Comparison of ENCODE assay signal across 11 cellular contexts in the genomic region with DNA sequence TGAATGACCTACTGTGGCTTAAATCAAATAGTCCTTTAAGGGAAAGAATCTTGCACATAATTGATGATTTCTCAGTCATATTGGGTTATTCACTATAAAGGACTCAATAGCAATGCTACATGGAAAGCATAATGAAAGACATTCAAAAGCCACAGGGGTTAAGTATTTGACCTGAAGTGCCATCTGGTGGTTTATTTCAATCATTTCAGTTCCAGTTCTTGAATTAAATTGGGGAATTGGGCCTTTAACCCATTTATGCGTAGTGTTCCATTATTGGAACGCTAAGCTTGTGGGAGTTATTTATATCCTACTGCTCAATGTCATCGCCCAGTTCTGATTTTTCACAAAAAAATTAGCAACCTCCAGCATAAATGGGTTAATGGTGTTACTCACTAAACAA. TPM values are rescaled to one million over a fixed set of nuclear protein-coding genes. Genes with fewer than 3 reads are reported as not detected.
DNase-seq lines count a peak whose midpoint lies in the region; ATAC-seq and TF ChIP-seq lines count a peak whose summit lies in the region.
"Had no signal": no experiment of that assay in that cellular context is flagged by ENCODE, and none has a peak within 500 bp of the region (broad histone marks: within the 10 kb centered on the region; RNA-seq: fewer than 3 reads in every experiment).

No MANE protein-coding gene starts in this region.

- H3K9me3 Mint-ChIP-seq in activated T-helper 17 cell treated with anti-CD3 and anti-CD28 coated beads, Interleukin-2, amount 50 U/mL, for 72 hours: no peaks in the 10 kb centered on the region
- H3K9me3 Mint-ChIP-seq in immature natural killer cell: no peaks in the 10 kb centered on the region

- H3F3A ChIP-seq in PC-3 (ENCODE audit: low read length, unreplicated experiment): no peaks in the 10 kb centered on the region

- H3K4me1 Mint-ChIP-seq in activated T-helper 17 cell treated with anti-CD3 and anti-CD28 coated beads, Interleukin-2, amount 50 U/mL, for 72 hours: no peaks in the 10 kb centered on the region
- H3K4me1 Mint-ChIP-seq in immature natural killer cell: no peaks in the 10 kb centered on the region

- no peak overlapping the region for H3K27ac ChIP-seq in PC-3 (ENCODE audit: low read length)
- H3K27ac ChIP-seq: SJSA1 had no signal

- TF ChIP-seq CTCF in GM13977 (IDR thresholded peaks at IDR 0.05; ENCODE audit: extremely low read depth, insufficient read depth, missing control alignments) (peak; percentile 30), PC-3 (conservative IDR thresholded peaks at IDR 0.05; ENCODE audit: low read depth, low read length) (peak; percentile 66)

- CTCF ChIA-PET in PC-3 (lab: Charles Lee): interaction anchor here (0.6 kb wide), 1 partner anchor 108 kb away, joined by 3 read pairs; no protein-coding TSS in a partner anchor

- peak; percentile 25 to 39 for DNase-seq in AML-193 (lab: John Stamatoyannopoulos, UW)
- DNase-seq in GM13977 (ENCODE audit: low spot score): peak; percentile 12
- peak; percentile 58 for DNase-seq in PC-3
- DNase-seq in foreskin melanocyte: peak; percentile 22
- no peak for DNase-seq in NCI-H1048 (lab: John Stamatoyannopoulos, UW)
- no peak for DNase-seq in immature natural killer cell
- DNase-seq in activated CD4-positive, alpha-beta T cell treated with anti-CD3 and anti-CD28 coated beads for 1 hour: no peak
- DNase-seq: islet precursor cell had no signal

- H2AFZ ChIP-seq in PC-3 (ENCODE audit: low read length): no peak overlapping the region

- H3K4me3 Mint-ChIP-seq in activated T-helper 17 cell treated with anti-CD3 and anti-CD28 coated beads, Interleukin-2, amount 50 U/mL, for 72 hours: no peak overlapping the region
- H3K4me3 Mint-ChIP-seq in immature natural killer cell: no peak overlapping the region

- intact Hi-C loops in PC-3 (cut with micrococcal nuclease): loop anchor here (1.0 to 5.0 kb wide), 5 partner anchors 46 to 186 kb away; a partner anchor contains a TSS

- H3K27ac Mint-ChIP-seq in activated T-helper 17 cell treated with anti-CD3 and anti-CD28 coated beads, Interleukin-2, amount 50 U/mL, for 72 hours: no peak overlapping the region
- no peak overlapping the region for H3K27ac Mint-ChIP-seq in immature natural killer cell

- ATAC-seq in PC-3: peak; percentile 67
- no peak for ATAC-seq in activated T-helper 17 cell treated with anti-CD3 and anti-CD28 coated beads, Interleukin-2, amount 50 U/mL, for 72 hours (replicated peaks)

- POLR2A ChIA-PET in PC-3 (lab: Charles Lee; ENCODE audit: unreplicated experiment): no interaction called here

- H3K27me3 ChIP-seq in PC-3 (ENCODE audit: low read length): no peaks in the 10 kb centered on the region
- H3K27me3 ChIP-seq: SJSA1 had no signal

- no peak overlapping the region for H3K9ac ChIP-seq in PC-3 (ENCODE audit: low read length)

- no peaks in the 10 kb centered on the region for H4K20me1 ChIP-seq in PC-3 (ENCODE audit: low read length)

- no peaks in the 10 kb centered on the region for H3K36me3 ChIP-seq in PC-3 (ENCODE audit: low read depth, low read length)
- H3K36me3 ChIP-seq: SJSA1 had no signal

- H3K36me3 Mint-ChIP-seq in activated T-helper 17 cell treated with anti-CD3 and anti-CD28 coated beads, Interleukin-2, amount 50 U/mL, for 72 hours (ENCODE audit: low read depth): no peaks in the 10 kb centered on the region
- peaks cover 0 to 6% (median 3%) of the 10 kb centered on the region in 3 donors for H3K36me3 Mint-ChIP-seq in immature natural killer cell

- H3K4me2 ChIP-seq in PC-3 (ENCODE audit: low read length): no peak overlapping the region

- H3K79me2 ChIP-seq in PC-3 (ENCODE audit: low read length): no peaks in the 10 kb centered on the region

- no peaks in the 10 kb centered on the region for H3K4me1 ChIP-seq in PC-3 (ENCODE audit: insufficient read depth, low read length)
- H3K4me1 ChIP-seq: SJSA1 had no signal

- no peaks in the 10 kb centered on the region for H3K9me3 ChIP-seq in PC-3 (ENCODE audit: low read length)
- H3K9me3 ChIP-seq: SJSA1 had no signal

- H3K27me3 Mint-ChIP-seq in activated T-helper 17 cell treated with anti-CD3 and anti-CD28 coated beads, Interleukin-2, amount 50 U/mL, for 72 hours: no peaks in the 10 kb centered on the region
- peaks cover 0 to 1% (median 0%) of the 10 kb centered on the region in 3 donors for H3K27me3 Mint-ChIP-seq in immature natural killer cell (ENCODE audit: low read depth in 3 of 3)

- H3K4me3 ChIP-seq in PC-3 (ENCODE audit: low read length): no peak overlapping the region
- H3K4me3 ChIP-seq: SJSA1 had no signal

- in situ Hi-C loops in GM13977 (cut with MboI; ENCODE audit: low pct_unique_long_range_greater_than_20kb, low sequenced_read_pairs, unreplicated experiment): loop anchor here (10.0 kb wide), 1 partner anchor 89 kb away; no protein-coding TSS in a partner anchor

- no TSS peak for BruUV-seq in PC-3 (replicated peaks; lab: Mats Ljungman, UMichigan)

- no peaks in the 10 kb centered on the region for H3K9me2 ChIP-seq in PC-3 (replicated peaks; ENCODE audit: low read length)

RNA-seq across cellular contexts. Expression of a gene that starts 41.3 kb away (rescaled TPM):
- not detected in 2 replicates for total RNA-seq in PC-3 (2014; rRNA removed)
- not detected for total RNA-seq in activated T-helper 17 cell treated with anti-CD3 and anti-CD28 coated beads, Interleukin-2, amount 50 U/mL, for 72 hours
- polyA plus RNA-seq in immature natural killer cell: not detected
- total RNA-seq: SJSA1 had no signal
- polyA plus RNA-seq: adipose tissue had no signal

Comparison
In these comparisons a context has a peak if more than half of its experiments do, and no peak if none do; other contexts are left out.
1. DNase-seq: peak in AML-193 (2 of 2), GM13977 (single experiment), PC-3 (single experiment) and foreskin melanocyte (single experiment); none in NCI-H1048 (single experiment), immature natural killer cell (0 of 3) and activated CD4-positive, alpha-beta T cell treated with anti-CD3 and anti-CD28 coated beads for 1 hour (single experiment).